11 cellular contexts compared by ENCODE assay signal in genomic region chr19:372306-372890, GRCh38. TPM values are rescaled to one million over a fixed set of nuclear protein-coding genes. Genes with fewer than 3 reads are reported as not detected.
DNase-seq lines count a peak whose midpoint lies in the region; ATAC-seq, FAIRE-seq and TF ChIP-seq lines count a peak whose summit lies in the region.
"Had no signal": no experiment of that assay in that cellular context is flagged by ENCODE, and none has a peak within 500 bp of the region (broad histone marks: within the 10 kb centered on the region; RNA-seq: fewer than 3 reads in every experiment).

No MANE protein-coding gene starts in this region.

- intact Hi-C loops in mucosa of descending colon (cut with DNase I, micrococcal nuclease) = no loop called here

- H3K4me1 ChIP-seq in mucosa of descending colon (ENCODE audit: low read depth) = no peaks in the 10 kb centered on the region
- H3K4me1 ChIP-seq in small intestine (ENCODE audit: control insufficient read depth in 2 of 2, insufficient read depth in 1 of 2, low read depth in 1 of 2, low read length in 1 of 2) = no peaks in the 10 kb centered on the region

- H3K36me3 ChIP-seq in mucosa of descending colon (ENCODE audit: low read depth) (no peaks in the 10 kb centered on the region), small intestine (ENCODE audit: control insufficient read depth in 2 of 2, insufficient read depth in 2 of 2, low read length in 2 of 2) (no peaks in the 10 kb centered on the region)
- H3K36me3 ChIP-seq: WERI-Rb-1 had no signal

- 46 to 60% (median 59%) methylated on average over 14 of the region's 14 CpGs for WGBS in small intestine, 3 donors

- peaks cover 0 to 2% of the 10 kb centered on the region in 2 donors for H3K27me3 ChIP-seq in small intestine (ENCODE audit: control insufficient read depth in 2 of 2, insufficient read depth in 2 of 2, low read length in 2 of 2)

- no peak for FAIRE-seq in small intestine (lab: Jason Lieb, UNC)
- FAIRE-seq: islet of Langerhans had no signal

- ATAC-seq in mucosa of descending colon (peak; percentile 53), GM21367 (IDR thresholded peaks at IDR 0.05; ENCODE audit: unreplicated experiment) (no peak), HG02610 (IDR thresholded peaks at IDR 0.05; ENCODE audit: unreplicated experiment) (no peak)
- ATAC-seq: HCT116 had no signal

- no peak for TF ChIP-seq CTCF in mucosa of descending colon (IDR thresholded peaks at IDR 0.05)

- DNase-seq in Ammon's horn (ENCODE audit: low spot score) (peak; percentile 47), NCI-H1092 (lab: John Stamatoyannopoulos, UW) (peak; percentile 73), dermis microvascular lymphatic vessel endothelial cell (ENCODE audit: low read depth in 2 of 2) (peak; percentile 28 to 51), mucosa of descending colon (peak in 1 of 3 donors; percentile 28), small intestine (no peak), SKM-1 (lab: John Stamatoyannopoulos, UW; ENCODE audit: unreplicated experiment) (no peak)
- DNase-seq: WERI-Rb-1 had no signal

- no peak overlapping the region for H3K4me3 ChIP-seq in mucosa of descending colon
- no peak overlapping the region for H3K4me3 ChIP-seq in small intestine (ENCODE audit: low read depth in 1 of 2, low read length in 2 of 2)

- H3K27ac ChIP-seq in small intestine (ENCODE audit: low read depth in 1 of 2, low read length in 1 of 2) = no peak overlapping the region
- H3K27ac ChIP-seq: WERI-Rb-1 had no signal

- H3K9me3 ChIP-seq in mucosa of descending colon (no peaks in the 10 kb centered on the region), small intestine (ENCODE audit: control insufficient read depth, low read depth) (no peaks in the 10 kb centered on the region)

RNA-seq across cellular contexts. Expression of gene MIER2, which starts 27.8 kb away (rescaled TPM):
- 7.7 and 10.1 TPM in 2 replicates for total RNA-seq in dermis microvascular lymphatic vessel endothelial cell
- 10 to 100 TPM; 13.4 to 28.3 (median 13.7) TPM for total RNA-seq in mucosa of descending colon
- 10 to 100 TPM; 10.3 to 14.6 (median 14.1) TPM for polyA plus RNA-seq in small intestine

RNA-seq across cellular contexts. Expression of gene C2CD4C, which starts 36.5 kb away (rescaled TPM):
- total RNA-seq in dermis microvascular lymphatic vessel endothelial cell (3.7 and 7.2 TPM in 2 replicates), mucosa of descending colon (1 to 10 TPM in 1 of 3 donors, under 1 TPM in 2; 0.17 to 1.7 (median 0.65) TPM)
- polyA plus RNA-seq in small intestine = 1 to 10 TPM in 1 of 3 donors, under 1 TPM in 1, not detected in 1; 0.27 to 3.1 TPM

Comparison
In these comparisons a context has a peak if more than half of its experiments do, and no peak if none do; other contexts are left out.
1. DNase-seq: peak in Ammon's horn (single experiment), NCI-H1092 (single experiment) and dermis microvascular lymphatic vessel endothelial cell (2 of 2); none in small intestine (single experiment) and SKM-1 (single experiment).